ENCODE assay signal across 8 cellular contexts in genomic region chr2:204145197-204146190, GRCh38.
DNase-seq lines count a peak whose midpoint lies in the region; ATAC-seq, FAIRE-seq and TF ChIP-seq lines count a peak whose summit lies in the region.

No MANE protein-coding gene starts in this region.

- H4K91ac ChIP-seq in H1 (replicated peaks; ENCODE audit: insufficient read length, low read length), result no peak overlapping the region

- H3K27ac ChIP-seq in CD4-positive, CD25-positive, alpha-beta regulatory T cell (ENCODE audit: insufficient read depth, low read length, poor library complexity, severe bottlenecking), result no peak overlapping the region
- H3K27ac ChIP-seq in H1 (ENCODE audit: low read depth, low read length), result no peak overlapping the region

- H3K23ac ChIP-seq in H1 (ENCODE audit: insufficient read length), result no peak overlapping the region

- peaks cover 0 to 2% (median 0%) of the 10 kb centered on the region in 7 donors for H3K9me3 Mint-ChIP-seq in CD4-positive, CD25-positive, alpha-beta regulatory T cell

- no peak overlapping the region for H4K8ac ChIP-seq in H1 (ENCODE audit: extremely low read depth, insufficient read depth, low read length)

- TF ChIP-seq EP300 in H1 (IDR thresholded peaks at IDR 0.05; ENCODE audit: borderline replicate concordance in 1 of 2, low read depth in 2 of 2, low read length in 2 of 2), result no peak

- peak; percentile 86 to 90 (median 89) for TF ChIP-seq CTCF in H1 (IDR thresholded peaks at IDR 0.05; ENCODE audit: control extremely low read depth in 1 of 3, insufficient read depth in 1 of 3, low read depth in 1 of 3, low read length in 3 of 3)

- peaks cover 70% of the 10 kb centered on the region for H3K27me3 Mint-ChIP-seq in CD4-positive, CD25-positive, alpha-beta regulatory T cell

- H3K23me2 ChIP-seq in H1 (ENCODE audit: low read depth, low read length), result no peaks in the 10 kb centered on the region

- H2AFZ ChIP-seq in H1 (ENCODE audit: low read length), result peak overlapping the region; percentile 36; the same call in 1 of the 2 replicates

- peaks cover 5 to 14% (median 10%) of the 10 kb centered on the region in 4 donors for H3K4me1 Mint-ChIP-seq in CD4-positive, CD25-positive, alpha-beta regulatory T cell

- H3K4me3 Mint-ChIP-seq in CD4-positive, CD25-positive, alpha-beta regulatory T cell, result peak overlapping the region; percentile 78 to 95 (median 87)

- no peak overlapping the region for H2BK5ac ChIP-seq in H1 (ENCODE audit: low read depth, low read length)

- H2AK5ac ChIP-seq in H1 (ENCODE audit: low read depth, low read length), result no peak overlapping the region

- no peak overlapping the region for H2BK15ac ChIP-seq in H1 (ENCODE audit: low read length)

- POLR2A ChIA-PET in H1 (lab: Charles Lee; ENCODE audit: partially characterized antibody), result no interaction called here

- no peaks in the 10 kb centered on the region for H3K79me1 ChIP-seq in H1 (ENCODE audit: low read depth, low read length)

- TF ChIP-seq POLR2A in H1 (IDR thresholded peaks at IDR 0.05; ENCODE audit: control extremely low read depth in 1 of 2, low read depth in 2 of 2, low read length in 2 of 2), result no peak

- no peaks in the 10 kb centered on the region for H3K9me3 ChIP-seq in CD4-positive, CD25-positive, alpha-beta regulatory T cell (ENCODE audit: control insufficient read depth in 2 of 2, low read length in 2 of 2)
- no peaks in the 10 kb centered on the region for H3K9me3 ChIP-seq in H1 (ENCODE audit: insufficient read depth in 2 of 2, low read depth in 1 of 2, low read length in 1 of 2)

- H3K4ac ChIP-seq in H1 (replicated peaks; ENCODE audit: insufficient read length, low read depth, low read length), result no peak overlapping the region

- H4K5ac ChIP-seq in H1 (ENCODE audit: insufficient read length, low read depth, low read length), result no peak overlapping the region

- H3K9ac ChIP-seq in H1 (replicated peaks in 1 of 4; ENCODE audit: extremely low read depth in 1 of 4, low read depth in 3 of 4, low read length in 3 of 4), result no peak overlapping the region

- FAIRE-seq in H1 (lab: Jason Lieb, UNC), result peak; percentile 74

- peak overlapping the region; percentile 91 for H3K4me3 ChIP-seq in CD4-positive, CD25-positive, alpha-beta regulatory T cell (ENCODE audit: low read depth, low read length)
- H3K4me3 ChIP-seq in H1 (ENCODE audit: extremely low read depth in 1 of 4, insufficient read depth in 2 of 4, low read depth in 3 of 4, low read length in 4 of 4), result no peak overlapping the region; a peak in 1 of 8 replicates

- H3K18ac ChIP-seq in H1 (ENCODE audit: extremely low read depth, low read length), result no peak overlapping the region; the same call in 1 of the 2 replicates

- H2BK120ac ChIP-seq in H1 (replicated peaks; ENCODE audit: low read depth, low read length), result no peak overlapping the region

- CTCF ChIA-PET in H1 (lab: Charles Lee; ENCODE audit: partially characterized antibody), result interaction anchor here (0.6 to 3.1 kb wide), 39 partner anchors 9 to 1411 kb away, joined by 3 to 70 read pairs (median 3); no protein-coding TSS in a partner anchor

- H3K27ac Mint-ChIP-seq in CD4-positive, CD25-positive, alpha-beta regulatory T cell, result peak overlapping the region; percentile 64 to 86 (median 85)

- TF ChIP-seq RAD21 in H1 (IDR thresholded peaks at IDR 0.05 in 1 of 2, conservative IDR thresholded peaks at IDR 0.05 in 1 of 2; ENCODE audit: low read depth in 2 of 2, low read length in 2 of 2), result peak; percentile 96 to 98

- H3K14ac ChIP-seq in H1 (ENCODE audit: insufficient read length), result no peak overlapping the region

- H3K27me3 ChIP-seq in CD4-positive, CD25-positive, alpha-beta regulatory T cell (ENCODE audit: control insufficient read depth, insufficient read depth, low read length), result peaks cover 12% of the 10 kb centered on the region
- H3K27me3 ChIP-seq in H1 (replicated peaks in 1 of 4; ENCODE audit: control insufficient read depth in 3 of 4, extremely low read depth in 1 of 4, insufficient read depth in 3 of 4, low read length in 3 of 4), result no peaks in the 10 kb centered on the region

- H2BK12ac ChIP-seq in H1 (ENCODE audit: low read depth, low read length), result no peak overlapping the region

- no peaks in the 10 kb centered on the region for H3K36me3 ChIP-seq in CD4-positive, CD25-positive, alpha-beta regulatory T cell (ENCODE audit: control insufficient read depth, insufficient read depth, low read length)
- H3K36me3 ChIP-seq in H1 (ENCODE audit: control insufficient read depth in 2 of 4, insufficient read depth in 4 of 4, low read length in 3 of 4), result no peaks in the 10 kb centered on the region

- no peaks in the 10 kb centered on the region for H3K36me3 Mint-ChIP-seq in CD4-positive, CD25-positive, alpha-beta regulatory T cell

- peak; percentile 63 to 84 (median 79) for DNase-seq in CD4-positive, CD25-positive, alpha-beta regulatory T cell
- DNase-seq in NCI-H748 (lab: John Stamatoyannopoulos, UW; ENCODE audit: unreplicated experiment) (peak; percentile 88), H1 (ENCODE audit: low read depth in 1 of 2, low spot score in 2 of 2) (peak; percentile 56 to 92), midbrain (lab: John Stamatoyannopoulos, UW) (peak; percentile 76)
- DNase-seq in activated CD8-positive, alpha-beta memory T cell treated with anti-CD3 and anti-CD28 coated beads for 1 hour (ENCODE audit: extremely low read depth in 1 of 2, low read depth in 1 of 2), result peak; percentile 38 to 59
- peak; percentile 42 to 61 for DNase-seq in stimulated activated CD8-positive, alpha-beta memory T cell treated with anti-CD3 and anti-CD28 coated beads, Interleukin-15, amount 100 ng/mL, for 4 hours (ENCODE audit: low read depth in 2 of 2)

- peak; percentile 93 to 94 for ATAC-seq in CD4-positive, CD25-positive, alpha-beta regulatory T cell (ENCODE audit: low read depth in 2 of 2)
- ATAC-seq in GM19438 (IDR thresholded peaks at IDR 0.05; ENCODE audit: low read depth, unreplicated experiment) (peak; percentile 99), HG03558 (IDR thresholded peaks at IDR 0.05; ENCODE audit: extremely low read depth, unreplicated experiment) (peak; percentile 97)

- H4K20me1 ChIP-seq in H1 (replicated peaks in 1 of 2; ENCODE audit: control insufficient read depth in 1 of 2, insufficient read depth in 2 of 2, low read length in 2 of 2), result no peaks in the 10 kb centered on the region

- no peaks in the 10 kb centered on the region for H3K79me2 ChIP-seq in H1 (ENCODE audit: control insufficient read depth in 1 of 2, insufficient read depth in 2 of 2, low read length in 2 of 2)

- no peak overlapping the region; a peak in 1 of 4 replicates for H3K4me2 ChIP-seq in H1 (ENCODE audit: insufficient read depth in 1 of 2, low read depth in 2 of 2, low read length in 2 of 2)

- H2BK20ac ChIP-seq in H1 (ENCODE audit: low read length), result no peak overlapping the region

- peaks cover 8% of the 10 kb centered on the region for H3K4me1 ChIP-seq in CD4-positive, CD25-positive, alpha-beta regulatory T cell (ENCODE audit: control insufficient read depth, insufficient read depth, low read length, poor library complexity, severe bottlenecking)
- no peaks in the 10 kb centered on the region for H3K4me1 ChIP-seq in H1 (replicated peaks in 1 of 4; ENCODE audit: control insufficient read depth in 3 of 4, insufficient read depth in 4 of 4, low read length in 3 of 4)

- no peak overlapping the region for H3K56ac ChIP-seq in H1 (replicated peaks; ENCODE audit: insufficient read length, low read depth, low read length)

- WGBS in H1 (ENCODE audit: extremely low coverage in 1 of 2, insufficient coverage in 1 of 2, insufficient read length in 1 of 2, insufficient replicate concordance in 2 of 2, low coverage in 1 of 2, low lambda C conversion rate in 2 of 2, missing lambda C conversion rate in 1 of 2), 2 experiments, result 40% methylated on average over 21 of the region's 21 CpGs; no CpG with 5 or more reads in 1 of the 2 experiments

TF ChIP-seq in H1, 55 proteins besides CTCF, POLR2A, EP300 and RAD21:
- TF ChIP-seq CREB1 (IDR thresholded peaks at IDR 0.05) (peak; percentile 35; the same call in 1 of the 2 replicates), BRCA1 (IDR thresholded peaks at IDR 0.05; ENCODE audit: low read depth, low read length) (0 out of 2 replicates have a peak, but pooled peaks have one; percentile 24), JUND (IDR thresholded peaks at IDR 0.05; ENCODE audit: low read length) (0 out of 2 replicates have a peak, but pooled peaks have one; percentile 50), SIN3A (conservative IDR thresholded peaks at IDR 0.05 in 1 of 2, IDR thresholded peaks at IDR 0.05 in 1 of 2; ENCODE audit: low read depth in 1 of 2, low read length in 2 of 2) (0 out of 4 replicates have a peak, but pooled peaks of 1 of the 2 experiments have one; percentile 25), SIRT6 (IDR thresholded peaks at IDR 0.05; ENCODE audit: low read length) (no peak), YY1 (IDR thresholded peaks at IDR 0.05; ENCODE audit: low read depth, low read length) (0 out of 2 replicates have a peak, but pooled peaks have one; percentile 34), ATF3 (IDR thresholded peaks at IDR 0.05; ENCODE audit: insufficient read depth, low read depth, low read length) (no peak)
